Comparison of ENCODE assay signal across 28 cellular contexts in the genomic region with DNA sequence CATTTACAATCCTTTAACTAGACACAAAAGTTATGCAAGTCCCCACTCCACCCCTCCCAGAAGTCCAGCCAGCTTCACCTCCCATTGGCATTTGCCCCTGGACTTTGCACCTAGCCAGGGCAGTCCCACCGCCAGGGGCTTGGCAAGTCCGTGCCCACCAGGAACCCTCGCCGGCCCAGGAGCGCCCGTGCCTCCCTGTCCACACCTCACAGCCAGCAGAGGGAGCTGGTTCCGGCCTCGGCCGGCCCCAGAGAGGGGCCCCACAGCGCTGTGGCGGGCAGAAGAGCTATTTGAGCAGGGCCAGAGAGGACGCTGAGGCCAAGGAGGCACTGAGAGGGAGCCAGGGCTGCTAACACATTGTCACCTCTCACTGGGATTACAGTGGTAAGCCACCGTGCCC.
"Had no signal": no experiment of that assay in that cellular context is flagged by ENCODE, and none has a peak within 500 bp of the region (broad histone marks: within the 10 kb centered on the region; RNA-seq: fewer than 3 reads in every experiment).

No MANE protein-coding gene starts in this region.

- H3K27me3 ChIP-seq: adrenal gland, MG63 had no signal

- H3K4me3 ChIP-seq: adrenal gland, MG63, SK-N-MC had no signal

- H3K36me3 ChIP-seq: adrenal gland, MG63 had no signal

- H3K27ac ChIP-seq: adrenal gland, SK-N-MC had no signal

- DNase-seq: activated CD4-positive, alpha-beta T cell treated with anti-CD3 and anti-CD28 coated beads for 4 hours; activated CD8-positive, alpha-beta memory T cell treated with anti-CD3 and anti-CD28 coated beads, Interleukin-2, amount 50 U/mL, for 4 hours; activated CD8-positive, alpha-beta T cell treated with anti-CD3 and anti-CD28 coated beads for 36 hours; activated gamma-delta T cell treated with Interleukin-2 at 50 U/mL for 16 hours; activated naive CD4-positive, alpha-beta T cell treated with anti-CD3 and anti-CD28 coated beads, Interleukin-2, amount 10 ng/mL, durations not matched to agents 7 days and 5 days; activated naive CD8-positive, alpha-beta T cell treated with anti-CD3 and anti-CD28 coated beads, Interleukin-2, amount 10 ng/mL, durations not matched to agents 7 days and 5 days; activated T-cell treated with anti-CD3 and anti-CD28 coated beads, Interleukin-2, amount 50 U/mL, for 72 hours; adrenal gland; anterior cingulate cortex; MG63; MV-4-11; NCI-H1092 treated with DMSO at 0.1 percent for 48 hours; NCI-H1417 treated with DMSO at 0.1 percent for 48 hours; NCI-H1694; NCI-H2029; NCI-H345; NCI-H510A; NCI-H526 treated with DMSO at 0.1 percent for 48 hours; NCI-H82; OCI-M1; RPMI8226; T-cell; T-helper 2 cell; T1000 had no signal

- H3K9me3 ChIP-seq: MG63 had no signal

- ATAC-seq: activated CD4-positive, CD25-positive, alpha-beta regulatory T cell treated with anti-CD3 and anti-CD28 coated beads, Interleukin-2, amount 50 U/mL, for 24 hours; activated CD8-positive, alpha-beta T cell treated with anti-CD3 and anti-CD28 coated beads for 36 hours; activated T-cell treated with anti-CD3 and anti-CD28 coated beads, Interleukin-2, amount 50 U/mL, for 72 hours; Panc1; Right ventricle myocardium inferior; T-cell had no signal

- H3K4me1 ChIP-seq: adrenal gland had no signal
